8 cellular contexts compared by ENCODE assay signal in genomic region chr2:15943378-15943851, GRCh38. TPM values are rescaled to one million over a fixed set of nuclear protein-coding genes. Genes with fewer than 3 reads are reported as not detected.
DNase-seq lines count a peak whose midpoint lies in the region; ATAC-seq and TF ChIP-seq lines count a peak whose summit lies in the region.

No MANE protein-coding gene starts in this region.

- POLR2A ChIA-PET in activated CD8-positive, alpha-beta T cell treated with anti-CD3 and anti-CD28 coated beads for 36 hours (lab: Charles Lee) = interaction anchor here (1.4 kb wide), 1 partner anchor 22 kb away, joined by 4 read pairs; no protein-coding TSS in a partner anchor
- POLR2A ChIA-PET in activated CD8-positive, alpha-beta T cell treated with anti-CD3 and anti-CD28 coated beads, Interleukin-2, amount 10 ng/mL, durations not matched to agents 7 days and 5 days (lab: Charles Lee) = no interaction called here

- no peak overlapping the region for H3K27ac Mint-ChIP-seq in activated CD8-positive, alpha-beta T cell treated with anti-CD3 and anti-CD28 coated beads for 36 hours
- H3K27ac Mint-ChIP-seq in activated CD8-positive, alpha-beta T cell treated with anti-CD3 and anti-CD28 coated beads, Interleukin-2, amount 10 ng/mL, durations not matched to agents 7 days and 5 days = no peak overlapping the region

- H3K4me3 ChIP-seq in NT2/D1 (ENCODE audit: insufficient read length, low read depth) = peak overlapping the region; percentile 90
- H3K4me3 ChIP-seq in effector memory CD4-positive, alpha-beta T cell (ENCODE audit: insufficient read depth, low read depth, low read length, poor library complexity, severe bottlenecking) = no peak overlapping the region

- peaks cover 36% of the 10 kb centered on the region for H3K27me3 Mint-ChIP-seq in activated CD8-positive, alpha-beta T cell treated with anti-CD3 and anti-CD28 coated beads for 36 hours
- H3K27me3 Mint-ChIP-seq in activated CD8-positive, alpha-beta T cell treated with anti-CD3 and anti-CD28 coated beads, Interleukin-2, amount 10 ng/mL, durations not matched to agents 7 days and 5 days (ENCODE audit: low read depth) = peaks cover 41% of the 10 kb centered on the region

- intact Hi-C loops in activated CD8-positive, alpha-beta T cell treated with anti-CD3 and anti-CD28 coated beads for 36 hours (cut with micrococcal nuclease) = loop anchor here (5.0 kb wide), 2 partner anchors 339 to 664 kb away; no protein-coding TSS in a partner anchor

- TF ChIP-seq CTCF in activated CD8-positive, alpha-beta T cell treated with anti-CD3 and anti-CD28 coated beads for 36 hours (IDR thresholded peaks at IDR 0.05) = no peak

- CTCF ChIA-PET in activated CD8-positive, alpha-beta T cell treated with anti-CD3 and anti-CD28 coated beads for 36 hours (lab: Charles Lee) = interaction anchor here (1.0 to 1.2 kb wide), 2 partner anchors 12 to 22 kb away, joined by 4 to 6 read pairs; no protein-coding TSS in a partner anchor
- CTCF ChIA-PET in activated CD8-positive, alpha-beta T cell treated with anti-CD3 and anti-CD28 coated beads, Interleukin-2, amount 10 ng/mL, durations not matched to agents 7 days and 5 days (lab: Charles Lee) = interaction anchor here (0.7 kb wide), 1 partner anchor 462 kb away, joined by 3 read pairs; no protein-coding TSS in a partner anchor

- no peaks in the 10 kb centered on the region for H3K36me3 Mint-ChIP-seq in activated CD8-positive, alpha-beta T cell treated with anti-CD3 and anti-CD28 coated beads for 36 hours (ENCODE audit: low read depth)
- no peaks in the 10 kb centered on the region for H3K36me3 Mint-ChIP-seq in activated CD8-positive, alpha-beta T cell treated with anti-CD3 and anti-CD28 coated beads, Interleukin-2, amount 10 ng/mL, durations not matched to agents 7 days and 5 days (ENCODE audit: low read depth)

- peaks cover 21% of the 10 kb centered on the region for H3K4me1 Mint-ChIP-seq in activated CD8-positive, alpha-beta T cell treated with anti-CD3 and anti-CD28 coated beads for 36 hours (ENCODE audit: low read depth)
- peaks cover 29% of the 10 kb centered on the region for H3K4me1 Mint-ChIP-seq in activated CD8-positive, alpha-beta T cell treated with anti-CD3 and anti-CD28 coated beads, Interleukin-2, amount 10 ng/mL, durations not matched to agents 7 days and 5 days (ENCODE audit: low read depth)

- H3K9me3 ChIP-seq in NT2/D1 (ENCODE audit: insufficient read depth, low read length) = no peaks in the 10 kb centered on the region
- H3K9me3 ChIP-seq in effector memory CD4-positive, alpha-beta T cell (ENCODE audit: control insufficient read depth, low read length) = no peaks in the 10 kb centered on the region

- ATAC-seq in activated CD8-positive, alpha-beta T cell treated with anti-CD3 and anti-CD28 coated beads for 36 hours = no peak
- no peak for ATAC-seq in activated CD8-positive, alpha-beta T cell treated with anti-CD3 and anti-CD28 coated beads, Interleukin-2, amount 10 ng/mL, durations not matched to agents 7 days and 5 days
- no peak for ATAC-seq in HG02884 (IDR thresholded peaks at IDR 0.05; ENCODE audit: unreplicated experiment)

- H3K9ac ChIP-seq in NT2/D1 (ENCODE audit: insufficient read length, low read depth) = peak overlapping the region; percentile 96

- DNase-seq in activated CD8-positive, alpha-beta T cell treated with anti-CD3 and anti-CD28 coated beads for 36 hours = peak; percentile 38
- DNase-seq in activated CD8-positive, alpha-beta T cell treated with anti-CD3 and anti-CD28 coated beads, Interleukin-2, amount 10 ng/mL, durations not matched to agents 7 days and 5 days = no peak
- no peak for DNase-seq in NT2/D1 (ENCODE audit: low read depth, low spot score)
- DNase-seq in hypothalamus (lab: John Stamatoyannopoulos, UW) = peak in 48 of 51 donors; percentile 3 to 88 (median 52)
- peak; percentile 53 for DNase-seq in stimulated activated CD8-positive, alpha-beta memory T cell treated with anti-CD3 and anti-CD28 coated beads, Interleukin-4, amount 100 ng/mL, for 48 hours
- DNase-seq in NCI-H1417 treated with DMSO at 0.1 percent for 48 hours (lab: John Stamatoyannopoulos, UW) = no peak
- DNase-seq in effector memory CD4-positive, alpha-beta T cell = no peak

- peaks cover 6% of the 10 kb centered on the region for H3K4me1 ChIP-seq in NT2/D1 (ENCODE audit: insufficient read depth, insufficient read length)
- H3K4me1 ChIP-seq in effector memory CD4-positive, alpha-beta T cell (ENCODE audit: control insufficient read depth, insufficient read depth, low read length, poor library complexity, severe bottlenecking) = peaks cover 19% of the 10 kb centered on the region

- H3K27me3 ChIP-seq in NT2/D1 (ENCODE audit: insufficient read depth, insufficient read length) = no peaks in the 10 kb centered on the region
- H3K27me3 ChIP-seq in effector memory CD4-positive, alpha-beta T cell (replicated peaks; ENCODE audit: control insufficient read depth, insufficient read depth, low read length, poor library complexity, severe bottlenecking) = peaks cover 11% of the 10 kb centered on the region

- no peak overlapping the region for H3K27ac ChIP-seq in effector memory CD4-positive, alpha-beta T cell (ENCODE audit: insufficient read depth, low read length, poor library complexity, severe bottlenecking)

- no peak overlapping the region for H3K4me3 Mint-ChIP-seq in activated CD8-positive, alpha-beta T cell treated with anti-CD3 and anti-CD28 coated beads for 36 hours
- no peak overlapping the region for H3K4me3 Mint-ChIP-seq in activated CD8-positive, alpha-beta T cell treated with anti-CD3 and anti-CD28 coated beads, Interleukin-2, amount 10 ng/mL, durations not matched to agents 7 days and 5 days

- no peaks in the 10 kb centered on the region for H3K9me3 Mint-ChIP-seq in activated CD8-positive, alpha-beta T cell treated with anti-CD3 and anti-CD28 coated beads for 36 hours
- no peaks in the 10 kb centered on the region for H3K9me3 Mint-ChIP-seq in activated CD8-positive, alpha-beta T cell treated with anti-CD3 and anti-CD28 coated beads, Interleukin-2, amount 10 ng/mL, durations not matched to agents 7 days and 5 days (ENCODE audit: insufficient read depth)

- H3K36me3 ChIP-seq in NT2/D1 (ENCODE audit: insufficient read depth, insufficient read length, low read length) = peaks cover 52% of the 10 kb centered on the region
- H3K36me3 ChIP-seq in effector memory CD4-positive, alpha-beta T cell (ENCODE audit: control insufficient read depth, insufficient read depth, low read length) = no peaks in the 10 kb centered on the region

RNA-seq across cellular contexts. Expression of gene MYCN, which starts 3.1 kb away (rescaled TPM):
- total RNA-seq in activated CD8-positive, alpha-beta T cell treated with anti-CD3 and anti-CD28 coated beads for 36 hours = under 1 TPM; 0.16 to 0.22 TPM
- not detected for total RNA-seq in activated CD8-positive, alpha-beta T cell treated with anti-CD3 and anti-CD28 coated beads, Interleukin-2, amount 10 ng/mL, durations not matched to agents 7 days and 5 days

Comparison
In these comparisons a context has a peak if more than half of its experiments do, and no peak if none do; other contexts are left out.
1. DNase-seq: peak in activated CD8-positive, alpha-beta T cell treated with anti-CD3 and anti-CD28 coated beads for 36 hours (single experiment), hypothalamus (48 of 51) and stimulated activated CD8-positive, alpha-beta memory T cell treated with anti-CD3 and anti-CD28 coated beads, Interleukin-4, amount 100 ng/mL, for 48 hours (single experiment); none in activated CD8-positive, alpha-beta T cell treated with anti-CD3 and anti-CD28 coated beads, Interleukin-2, amount 10 ng/mL, durations not matched to agents 7 days and 5 days (single experiment), NT2/D1 (single experiment), NCI-H1417 treated with DMSO at 0.1 percent for 48 hours (single experiment) and effector memory CD4-positive, alpha-beta T cell (0 of 3).